ENCODE assay signal across 8 cellular contexts in genomic region chr4:681736-682451, GRCh38. TPM values are rescaled to one million over a fixed set of nuclear protein-coding genes. Genes with fewer than 3 reads are reported as not detected.
A peak's percentile ranks its signal among the peaks of the same experiment; 100 is the strongest.
DNase-seq lines count a peak whose midpoint lies in the region; ATAC-seq lines count a peak whose summit lies in the region.

No MANE protein-coding gene starts in this region.

- H3K27ac Mint-ChIP-seq in central memory CD8-positive, alpha-beta T cell (ENCODE audit: low read depth), result no peak overlapping the region

- H3K9me3 ChIP-seq in trophoblast cell (ENCODE audit: insufficient read depth, low read depth, low read length), result peaks cover 2% of the 10 kb centered on the region

- no peak overlapping the region for H3K4me2 ChIP-seq in trophoblast cell (ENCODE audit: low read length)

- DNase-seq in NCI-H2081 (lab: John Stamatoyannopoulos, UW), result peak; percentile 75 to 79
- DNase-seq in NCI-H2081 treated with DMSO at 0.1 percent for 48 hours (lab: John Stamatoyannopoulos, UW), result no peak
- DNase-seq in NCI-H187 (lab: John Stamatoyannopoulos, UW), result peak; percentile 56 to 82
- no peak for DNase-seq in central memory CD8-positive, alpha-beta T cell (ENCODE audit: low spot score in 2 of 2)
- DNase-seq in trophoblast cell, result peak; percentile 85 to 90
- DNase-seq in dermis blood vessel endothelial cell, result no peak

- no peak overlapping the region for H3K23ac ChIP-seq in trophoblast cell (ENCODE audit: low read length)

- H2AFZ ChIP-seq in trophoblast cell (ENCODE audit: insufficient read depth, low read length, poor library complexity), result no peak overlapping the region

- H3K4me1 Mint-ChIP-seq in central memory CD8-positive, alpha-beta T cell, result no peaks in the 10 kb centered on the region

- no peak overlapping the region for H4K12ac ChIP-seq in trophoblast cell (ENCODE audit: low read depth, low read length)

- no peak overlapping the region for H2AK5ac ChIP-seq in trophoblast cell (ENCODE audit: low read length)

- H2BK5ac ChIP-seq in trophoblast cell (ENCODE audit: low read depth, low read length, poor library complexity), result no peak overlapping the region

- H2BK120ac ChIP-seq in trophoblast cell (ENCODE audit: insufficient read depth, low read length, poor library complexity), result no peak overlapping the region

- peak overlapping the region; percentile 57 for H3K4me3 Mint-ChIP-seq in central memory CD8-positive, alpha-beta T cell

- no peak overlapping the region for H3K9ac ChIP-seq in trophoblast cell (ENCODE audit: low read length)

- H3K18ac ChIP-seq in trophoblast cell (ENCODE audit: low read length), result no peak overlapping the region

- H3K36me3 Mint-ChIP-seq in central memory CD8-positive, alpha-beta T cell (ENCODE audit: insufficient read depth), result peaks cover 1% of the 10 kb centered on the region

- no peaks in the 10 kb centered on the region for H3K79me2 ChIP-seq in trophoblast cell (ENCODE audit: control insufficient read depth, insufficient read depth, low read length, poor library complexity)

- no peak overlapping the region for H3K14ac ChIP-seq in trophoblast cell (ENCODE audit: low read length)

- H3K9me3 Mint-ChIP-seq in central memory CD8-positive, alpha-beta T cell, result no peaks in the 10 kb centered on the region

- no peak overlapping the region for H3K4ac ChIP-seq in trophoblast cell (ENCODE audit: low read depth, low read length)

- H3K27me3 Mint-ChIP-seq in central memory CD8-positive, alpha-beta T cell, result no peaks in the 10 kb centered on the region

- no peaks in the 10 kb centered on the region for H3K36me3 ChIP-seq in trophoblast cell (ENCODE audit: control insufficient read depth in 1 of 2, insufficient read depth in 2 of 2, low read length in 2 of 2)

- H3K4me1 ChIP-seq in trophoblast cell (ENCODE audit: control insufficient read depth in 1 of 2, insufficient read depth in 2 of 2, low read length in 2 of 2), result peaks cover 9 to 18% of the 10 kb centered on the region in 2 experiments

- H3K4me3 ChIP-seq in trophoblast cell (ENCODE audit: low read depth, low read length), result no peak overlapping the region

- H4K91ac ChIP-seq in trophoblast cell (ENCODE audit: low read depth, low read length), result no peak overlapping the region

- no CpG with 5 or more reads among the region's 58 CpGs for WGBS in trophoblast cell (ENCODE audit: extremely low coverage, insufficient coverage, insufficient read length)

- H3K79me1 ChIP-seq in trophoblast cell (ENCODE audit: low read length), result peaks cover 2% of the 10 kb centered on the region

- no peak overlapping the region for H4K8ac ChIP-seq in trophoblast cell (ENCODE audit: low read depth, low read length)

- H3K27me3 ChIP-seq in trophoblast cell (ENCODE audit: insufficient read depth, low read length), result no peaks in the 10 kb centered on the region

- no peak for ATAC-seq in central memory CD8-positive, alpha-beta T cell (replicated peaks; ENCODE audit: extremely low read depth, poor library complexity, severe bottlenecking)
- ATAC-seq in HG03342 (IDR thresholded peaks at IDR 0.05; ENCODE audit: unreplicated experiment) (no peak), HG03460 (IDR thresholded peaks at IDR 0.05; ENCODE audit: unreplicated experiment) (no peak)

- no peak overlapping the region for H3K27ac ChIP-seq in trophoblast cell (ENCODE audit: low read depth, low read length)

- H2BK12ac ChIP-seq in trophoblast cell (ENCODE audit: low read length), result no peak overlapping the region

RNA-seq across cellular contexts. Expression of gene SLC49A3, which starts 7.1 kb away (rescaled TPM):
- 1.8 and 2.1 TPM in 2 replicates for polyA plus RNA-seq in trophoblast cell (2013)
- total RNA-seq in dermis blood vessel endothelial cell, result 9.9 and 10.6 TPM in 2 replicates

RNA-seq across cellular contexts. Expression of gene MYL5, which starts 7.6 kb away (rescaled TPM):
- 5.2 and 5.5 TPM in 2 replicates for polyA plus RNA-seq in trophoblast cell (2013)
- total RNA-seq in dermis blood vessel endothelial cell, result 7.3 and 13.6 TPM in 2 replicates

RNA-seq across cellular contexts. Expression of gene ATP5ME, which starts 7.8 kb away (rescaled TPM):
- polyA plus RNA-seq in trophoblast cell (2013), result 783 and 790 TPM in 2 replicates
- 95.5 and 96.7 TPM in 2 replicates for total RNA-seq in dermis blood vessel endothelial cell

RNA-seq across cellular contexts. Expression of gene PCGF3, which starts 23.7 kb away (rescaled TPM):
- 63.6 and 66.1 TPM in 2 replicates for polyA plus RNA-seq in trophoblast cell (2013)
- total RNA-seq in dermis blood vessel endothelial cell, result 64.3 and 104 TPM in 2 replicates

RNA-seq across cellular contexts. Expression of gene PDE6B, which starts 56.5 kb away (rescaled TPM):
- 0.96 and 1.6 TPM in 2 replicates for polyA plus RNA-seq in trophoblast cell (2013)
- 7.3 and 7.5 TPM in 2 replicates for total RNA-seq in dermis blood vessel endothelial cell

Comparison
In these comparisons a context has a peak if more than half of its experiments do, and no peak if none do; other contexts are left out.
1. DNase-seq: peak in NCI-H2081 (2 of 2), NCI-H187 (2 of 2) and trophoblast cell (2 of 2); none in NCI-H2081 treated with DMSO at 0.1 percent for 48 hours (single experiment), central memory CD8-positive, alpha-beta T cell (0 of 2) and dermis blood vessel endothelial cell (single experiment).